In the genomic region with DNA sequence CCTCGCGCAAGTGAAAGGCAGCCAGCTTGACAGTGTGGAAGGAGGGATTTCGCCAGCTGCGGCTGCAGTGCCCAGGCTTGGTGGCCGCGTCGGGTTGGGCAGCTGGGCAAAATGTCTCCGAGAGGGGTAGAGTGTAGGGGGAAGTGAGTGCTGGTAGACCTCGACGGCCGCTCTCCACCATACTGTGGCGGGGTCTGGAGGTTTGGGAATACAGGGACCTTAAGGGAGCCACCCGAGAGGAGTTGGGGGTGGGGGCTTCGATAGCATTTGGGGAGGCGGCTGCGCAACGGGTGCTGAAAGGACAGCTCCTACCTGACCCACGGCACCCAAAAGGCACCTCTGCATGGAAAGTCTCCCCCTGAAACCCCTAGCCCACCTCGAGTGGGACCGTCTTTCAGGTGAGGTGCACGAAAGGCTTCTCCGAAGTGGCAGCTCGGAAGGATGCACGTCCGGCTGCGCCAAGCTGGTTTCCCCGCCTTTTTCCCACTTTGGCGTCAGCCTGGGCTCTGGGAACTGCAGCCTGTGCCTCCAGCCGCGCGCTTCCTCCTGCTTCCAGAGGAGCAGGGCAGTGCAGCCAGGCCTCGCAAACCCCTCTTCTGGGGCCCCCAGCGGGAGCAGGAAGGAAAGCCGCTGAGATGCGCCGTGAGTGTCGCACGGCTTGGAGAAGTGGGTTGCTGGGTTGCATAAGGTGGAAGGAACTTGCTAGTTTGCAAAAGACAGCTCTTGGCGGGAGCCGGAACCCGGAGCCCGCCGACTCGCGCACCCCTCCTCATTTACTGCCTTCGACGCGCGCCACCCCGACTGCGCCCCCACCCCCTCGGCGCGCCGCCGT, we compare ENCODE assay signal across 1 cellular context.
A peak's percentile ranks its signal among the peaks of the same experiment; 100 is the strongest.
TF ChIP-seq lines count a peak whose summit lies in the region.

No MANE protein-coding gene starts in this region.

TF ChIP-seq in WTC11, 78 proteins besides CTCF, POLR2A, EP300 and RAD21 (continued from another document):
- TF ChIP-seq, protein P1, sequence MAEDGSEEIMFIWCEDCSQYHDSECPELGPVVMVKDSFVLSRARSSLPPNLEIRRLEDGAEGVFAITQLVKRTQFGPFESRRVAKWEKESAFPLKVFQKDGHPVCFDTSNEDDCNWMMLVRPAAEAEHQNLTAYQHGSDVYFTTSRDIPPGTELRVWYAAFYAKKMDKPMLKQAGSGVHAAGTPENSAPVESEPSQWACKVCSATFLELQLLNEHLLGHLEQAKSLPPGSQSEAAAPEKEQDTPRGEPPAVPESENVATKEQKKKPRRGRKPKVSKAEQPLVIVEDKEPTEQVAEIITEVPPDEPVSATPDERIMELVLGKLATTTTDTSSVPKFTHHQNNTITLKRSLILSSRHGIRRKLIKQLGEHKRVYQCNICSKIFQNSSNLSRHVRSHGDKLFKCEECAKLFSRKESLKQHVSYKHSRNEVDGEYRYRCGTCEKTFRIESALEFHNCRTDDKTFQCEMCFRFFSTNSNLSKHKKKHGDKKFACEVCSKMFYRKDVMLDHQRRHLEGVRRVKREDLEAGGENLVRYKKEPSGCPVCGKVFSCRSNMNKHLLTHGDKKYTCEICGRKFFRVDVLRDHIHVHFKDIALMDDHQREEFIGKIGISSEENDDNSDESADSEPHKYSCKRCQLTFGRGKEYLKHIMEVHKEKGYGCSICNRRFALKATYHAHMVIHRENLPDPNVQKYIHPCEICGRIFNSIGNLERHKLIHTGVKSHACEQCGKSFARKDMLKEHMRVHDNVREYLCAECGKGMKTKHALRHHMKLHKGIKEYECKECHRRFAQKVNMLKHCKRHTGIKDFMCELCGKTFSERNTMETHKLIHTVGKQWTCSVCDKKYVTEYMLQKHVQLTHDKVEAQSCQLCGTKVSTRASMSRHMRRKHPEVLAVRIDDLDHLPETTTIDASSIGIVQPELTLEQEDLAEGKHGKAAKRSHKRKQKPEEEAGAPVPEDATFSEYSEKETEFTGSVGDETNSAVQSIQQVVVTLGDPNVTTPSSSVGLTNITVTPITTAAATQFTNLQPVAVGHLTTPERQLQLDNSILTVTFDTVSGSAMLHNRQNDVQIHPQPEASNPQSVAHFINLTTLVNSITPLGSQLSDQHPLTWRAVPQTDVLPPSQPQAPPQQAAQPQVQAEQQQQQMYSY (CRISPR knock-in tag; IDR thresholded peaks at IDR 0.05), result no peak
- TF ChIP-seq GRHL2 (CRISPR knock-in tag; IDR thresholded peaks at IDR 0.05; ENCODE audit: insufficient replicate concordance, severe bottlenecking) (no peak), TEAD4 (CRISPR knock-in tag; IDR thresholded peaks at IDR 0.05) (0 out of 2 replicates have a peak, but pooled peaks have one; percentile 31), ZNF416 (CRISPR knock-in tag; IDR thresholded peaks at IDR 0.05) (peak; percentile 70; the same call in 1 of the 2 replicates), SMAD3 (CRISPR knock-in tag; IDR thresholded peaks at IDR 0.05; ENCODE audit: borderline replicate concordance) (peak; percentile 33; the same call in 1 of the 2 replicates), MXD4 (CRISPR knock-in tag; IDR thresholded peaks at IDR 0.05; ENCODE audit: borderline replicate concordance) (no peak), GTF2I (CRISPR knock-in tag; conservative IDR thresholded peaks at IDR 0.05) (0 out of 2 replicates have a peak, but pooled peaks have one; percentile 29), CREB1 (CRISPR knock-in tag; IDR thresholded peaks at IDR 0.05) (no peak), ZNF138 (CRISPR knock-in tag; conservative IDR thresholded peaks at IDR 0.05) (no peak), ZNF317 (CRISPR knock-in tag; IDR thresholded peaks at IDR 0.05; ENCODE audit: borderline replicate concordance, low read depth) (peak; percentile 13; the same call in 1 of the 2 replicates), NFE2L1 (CRISPR knock-in tag; IDR thresholded peaks at IDR 0.05) (0 out of 2 replicates have a peak, but pooled peaks have one; percentile 24), JUN (CRISPR knock-in tag; IDR thresholded peaks at IDR 0.05) (peak; percentile 86; the same call in 1 of the 2 replicates), ETV6 (CRISPR knock-in tag; IDR thresholded peaks at IDR 0.05) (0 out of 2 replicates have a peak, but pooled peaks have one; percentile 26), TP53 (CRISPR knock-in tag; IDR thresholded peaks at IDR 0.05) (no peak), ZNF219 (CRISPR knock-in tag; IDR thresholded peaks at IDR 0.05; ENCODE audit: borderline replicate concordance) (0 out of 2 replicates have a peak, but pooled peaks have one; percentile 68), FOXP1 (CRISPR knock-in tag; IDR thresholded peaks at IDR 0.05; ENCODE audit: borderline replicate concordance) (peak; percentile 41), KAT7 (CRISPR knock-in tag; IDR thresholded peaks at IDR 0.05; ENCODE audit: borderline replicate concordance) (0 out of 2 replicates have a peak, but pooled peaks have one; percentile 11)
- TF ChIP-seq, protein P2, sequence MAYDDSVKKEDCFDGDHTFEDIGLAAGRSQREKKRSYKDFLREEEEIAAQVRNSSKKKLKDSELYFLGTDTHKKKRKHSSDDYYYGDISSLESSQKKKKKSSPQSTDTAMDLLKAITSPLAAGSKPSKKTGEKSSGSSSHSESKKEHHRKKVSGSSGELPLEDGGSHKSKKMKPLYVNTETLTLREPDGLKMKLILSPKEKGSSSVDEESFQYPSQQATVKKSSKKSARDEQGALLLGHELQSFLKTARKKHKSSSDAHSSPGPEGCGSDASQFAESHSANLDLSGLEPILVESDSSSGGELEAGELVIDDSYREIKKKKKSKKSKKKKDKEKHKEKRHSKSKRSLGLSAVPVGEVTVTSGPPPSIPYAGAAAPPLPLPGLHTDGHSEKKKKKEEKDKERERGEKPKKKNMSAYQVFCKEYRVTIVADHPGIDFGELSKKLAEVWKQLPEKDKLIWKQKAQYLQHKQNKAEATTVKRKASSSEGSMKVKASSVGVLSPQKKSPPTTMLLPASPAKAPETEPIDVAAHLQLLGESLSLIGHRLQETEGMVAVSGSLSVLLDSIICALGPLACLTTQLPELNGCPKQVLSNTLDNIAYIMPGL (CRISPR knock-in tag; IDR thresholded peaks at IDR 0.05), result no peak; the same call in 1 of the 2 replicates
- TF ChIP-seq, protein P3, sequence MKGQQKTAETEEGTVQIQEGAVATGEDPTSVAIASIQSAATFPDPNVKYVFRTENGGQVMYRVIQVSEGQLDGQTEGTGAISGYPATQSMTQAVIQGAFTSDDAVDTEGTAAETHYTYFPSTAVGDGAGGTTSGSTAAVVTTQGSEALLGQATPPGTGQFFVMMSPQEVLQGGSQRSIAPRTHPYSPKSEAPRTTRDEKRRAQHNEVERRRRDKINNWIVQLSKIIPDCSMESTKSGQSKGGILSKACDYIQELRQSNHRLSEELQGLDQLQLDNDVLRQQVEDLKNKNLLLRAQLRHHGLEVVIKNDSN (CRISPR knock-in tag; IDR thresholded peaks at IDR 0.05), result peak; percentile 62; the same call in 1 of the 2 replicates
- TF ChIP-seq, protein P4, sequence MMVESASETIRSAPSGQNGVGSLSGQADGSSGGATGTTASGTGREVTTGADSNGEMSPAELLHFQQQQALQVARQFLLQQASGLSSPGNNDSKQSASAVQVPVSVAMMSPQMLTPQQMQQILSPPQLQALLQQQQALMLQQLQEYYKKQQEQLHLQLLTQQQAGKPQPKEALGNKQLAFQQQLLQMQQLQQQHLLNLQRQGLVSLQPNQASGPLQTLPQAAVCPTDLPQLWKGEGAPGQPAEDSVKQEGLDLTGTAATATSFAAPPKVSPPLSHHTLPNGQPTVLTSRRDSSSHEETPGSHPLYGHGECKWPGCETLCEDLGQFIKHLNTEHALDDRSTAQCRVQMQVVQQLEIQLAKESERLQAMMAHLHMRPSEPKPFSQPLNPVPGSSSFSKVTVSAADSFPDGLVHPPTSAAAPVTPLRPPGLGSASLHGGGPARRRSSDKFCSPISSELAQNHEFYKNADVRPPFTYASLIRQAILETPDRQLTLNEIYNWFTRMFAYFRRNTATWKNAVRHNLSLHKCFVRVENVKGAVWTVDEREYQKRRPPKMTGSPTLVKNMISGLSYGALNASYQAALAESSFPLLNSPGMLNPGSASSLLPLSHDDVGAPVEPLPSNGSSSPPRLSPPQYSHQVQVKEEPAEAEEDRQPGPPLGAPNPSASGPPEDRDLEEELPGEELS (CRISPR knock-in tag; IDR thresholded peaks at IDR 0.05), result peak; percentile 64; the same call in 1 of the 2 replicates
